ENCODE assay signal across 9 cellular contexts in genomic region chr1:168386949-168387586, GRCh38.
DNase-seq lines count a peak whose midpoint lies in the region; TF ChIP-seq lines count a peak whose summit lies in the region.
"Had no signal": no experiment of that assay in that cellular context is flagged by ENCODE, and none has a peak within 500 bp of the region (broad histone marks: within the 10 kb centered on the region; RNA-seq: fewer than 3 reads in every experiment).

No MANE protein-coding gene starts in this region.

- H3K4me1 Mint-ChIP-seq in endothelial cell (ENCODE audit: unreplicated experiment) (peaks cover 2% of the 10 kb centered on the region), HFFc6 (ENCODE audit: low read depth) (peaks cover under 1% of the 10 kb centered on the region; the same call in 1 of the 2 replicates)

- no peak overlapping the region for H3K9ac ChIP-seq in trophoblast cell (ENCODE audit: low read length)

- TF ChIP-seq CTCF in endothelial cell (IDR thresholded peaks at IDR 0.05; ENCODE audit: unreplicated experiment) (no peak), uterus (IDR thresholded peaks at IDR 0.05) (peak in 1 of 4 experiments; percentile 19), HFFc6 (IDR thresholded peaks at IDR 0.05) (no peak)

- no peak overlapping the region for H2BK12ac ChIP-seq in trophoblast cell (ENCODE audit: low read length)

- no peaks in the 10 kb centered on the region for H3K79me2 ChIP-seq in trophoblast cell (ENCODE audit: control insufficient read depth, insufficient read depth, low read length, poor library complexity)

- H3K36me3 ChIP-seq in trophoblast cell (ENCODE audit: control insufficient read depth in 1 of 2, insufficient read depth in 2 of 2, low read length in 2 of 2), result no peaks in the 10 kb centered on the region
- H3K36me3 ChIP-seq in uterus, result no peaks in the 10 kb centered on the region
- H3K36me3 ChIP-seq: ascending aorta had no signal

- H2AK5ac ChIP-seq in trophoblast cell (ENCODE audit: low read length), result no peak overlapping the region

- no peak overlapping the region for H4K91ac ChIP-seq in trophoblast cell (ENCODE audit: low read depth, low read length)

- no peaks in the 10 kb centered on the region for H3K9me3 ChIP-seq in trophoblast cell (ENCODE audit: insufficient read depth, low read depth, low read length)
- no peaks in the 10 kb centered on the region for H3K9me3 ChIP-seq in uterus
- H3K9me3 ChIP-seq: ascending aorta had no signal

- WGBS in trophoblast cell (ENCODE audit: extremely low coverage, insufficient coverage, insufficient read length), result no CpG with 5 or more reads among the region's 25 CpGs

- peak overlapping the region; percentile 44 for H3K4me2 ChIP-seq in trophoblast cell (ENCODE audit: low read length)

- peak; percentile 59 for DNase-seq in CD1c-positive myeloid dendritic cell (ENCODE audit: extremely low spot score)
- peak; percentile 74 for DNase-seq in NCI-H1092 (lab: John Stamatoyannopoulos, UW)
- peak; percentile 81 for DNase-seq in activated CD8-positive, alpha-beta memory T cell treated with anti-CD3 and anti-CD28 coated beads, Interleukin-2, amount 50 U/mL, for 4 hours
- peak; percentile 40 for DNase-seq in endothelial cell (ENCODE audit: low spot score)
- DNase-seq in trophoblast cell, result peak; percentile 70 to 79
- DNase-seq in uterus, result peak; percentile 72 to 77
- DNase-seq in HUDEP-2 (lab: John Stamatoyannopoulos, UW; ENCODE audit: unreplicated experiment in 76 of 76), result no peak
- DNase-seq in HFFc6, result no peak

- H3K4ac ChIP-seq in trophoblast cell (ENCODE audit: low read depth, low read length), result no peak overlapping the region

- H3K23ac ChIP-seq in trophoblast cell (ENCODE audit: low read length), result no peak overlapping the region

- H3K9me3 Mint-ChIP-seq in endothelial cell (ENCODE audit: unreplicated experiment), result no peaks in the 10 kb centered on the region
- no peaks in the 10 kb centered on the region for H3K9me3 Mint-ChIP-seq in HFFc6

- H3K14ac ChIP-seq in trophoblast cell (ENCODE audit: low read length), result no peak overlapping the region

- H3K4me3 Mint-ChIP-seq in endothelial cell (ENCODE audit: unreplicated experiment) (no peak overlapping the region), HFFc6 (no peak overlapping the region)

- no peak overlapping the region for H3K4me3 ChIP-seq in trophoblast cell (ENCODE audit: low read depth, low read length)
- no peak overlapping the region for H3K4me3 ChIP-seq in uterus
- H3K4me3 ChIP-seq: ascending aorta had no signal

- no peaks in the 10 kb centered on the region for H3K27me3 ChIP-seq in trophoblast cell (ENCODE audit: insufficient read depth, low read length)
- H3K27me3 ChIP-seq in uterus, result no peaks in the 10 kb centered on the region
- H3K27me3 ChIP-seq: ascending aorta had no signal

- H3K4me1 ChIP-seq in trophoblast cell (ENCODE audit: control insufficient read depth in 1 of 2, insufficient read depth in 2 of 2, low read length in 2 of 2) (peaks cover 3 to 4% of the 10 kb centered on the region in 2 experiments), uterus (peaks cover 0 to 3% of the 10 kb centered on the region in 2 donors)
- H3K4me1 ChIP-seq: ascending aorta had no signal

- H4K12ac ChIP-seq in trophoblast cell (ENCODE audit: low read depth, low read length), result no peak overlapping the region

- H2AFZ ChIP-seq in trophoblast cell (ENCODE audit: insufficient read depth, low read length, poor library complexity), result no peak overlapping the region

- H3K27ac ChIP-seq in trophoblast cell (ENCODE audit: low read depth, low read length), result no peak overlapping the region
- H3K27ac ChIP-seq in uterus, result no peak overlapping the region
- H3K27ac ChIP-seq: ascending aorta had no signal

- intact Hi-C loops in uterus (cut with DNase I; ENCODE audit: low total_unique reads), result no loop called here

- no peaks in the 10 kb centered on the region for H3K79me1 ChIP-seq in trophoblast cell (ENCODE audit: low read length)

- H4K8ac ChIP-seq in trophoblast cell (ENCODE audit: low read depth, low read length), result no peak overlapping the region

- no peaks in the 10 kb centered on the region for H3K36me3 Mint-ChIP-seq in endothelial cell (ENCODE audit: low read depth, unreplicated experiment)
- H3K36me3 Mint-ChIP-seq in HFFc6 (ENCODE audit: low read depth), result no peaks in the 10 kb centered on the region

- H2BK5ac ChIP-seq in trophoblast cell (ENCODE audit: low read depth, low read length, poor library complexity), result no peak overlapping the region

- TF ChIP-seq POLR2A in uterus (IDR thresholded peaks at IDR 0.05), result no peak

- H3K27me3 Mint-ChIP-seq in endothelial cell (ENCODE audit: unreplicated experiment) (peaks cover 2% of the 10 kb centered on the region), HFFc6 (ENCODE audit: insufficient read depth) (peaks cover 37% of the 10 kb centered on the region)

- H3K18ac ChIP-seq in trophoblast cell (ENCODE audit: low read length), result no peak overlapping the region

- no peak overlapping the region for H2BK120ac ChIP-seq in trophoblast cell (ENCODE audit: insufficient read depth, low read length, poor library complexity)

- no peak overlapping the region for H3K27ac Mint-ChIP-seq in endothelial cell (ENCODE audit: unreplicated experiment)
- no peak overlapping the region for H3K27ac Mint-ChIP-seq in HFFc6

Comparison
In these comparisons a context has a peak if more than half of its experiments do, and no peak if none do; other contexts are left out.
1. DNase-seq: peak in CD1c-positive myeloid dendritic cell (single experiment), NCI-H1092 (single experiment), activated CD8-positive, alpha-beta memory T cell treated with anti-CD3 and anti-CD28 coated beads, Interleukin-2, amount 50 U/mL, for 4 hours (single experiment), endothelial cell (single experiment), trophoblast cell (2 of 2) and uterus (2 of 2); none in HUDEP-2 (0 of 76) and HFFc6 (single experiment).